ENCODE assay signal across 12 cellular contexts in the genomic region with DNA sequence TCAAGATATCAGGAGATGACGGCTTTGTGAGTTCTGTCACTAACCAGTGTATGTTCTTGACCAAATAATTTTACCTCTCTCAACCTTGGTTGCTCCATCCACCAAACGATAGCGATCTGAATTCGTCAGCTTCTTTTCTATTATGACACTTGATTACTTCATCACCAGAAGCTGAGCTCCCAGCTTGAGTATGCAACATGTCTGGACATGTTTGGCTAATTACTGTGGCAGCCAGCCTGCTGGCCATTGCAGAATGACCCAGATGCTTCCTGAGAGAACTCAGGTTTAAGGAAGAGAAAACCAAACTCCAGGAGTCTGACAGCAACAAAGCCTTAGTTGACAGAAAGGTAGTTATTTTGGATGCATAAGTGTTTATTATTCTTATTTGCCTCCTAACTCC. TPM values are rescaled to one million over a fixed set of nuclear protein-coding genes. Genes with fewer than 3 reads are reported as not detected.
DNase-seq lines count a peak whose midpoint lies in the region; TF ChIP-seq lines count a peak whose summit lies in the region.
"Had no signal": no experiment of that assay in that cellular context is flagged by ENCODE, and none has a peak within 500 bp of the region (broad histone marks: within the 10 kb centered on the region; RNA-seq: fewer than 3 reads in every experiment).

No MANE protein-coding gene starts in this region.

- TF ChIP-seq CTCF in smooth muscle cell (IDR thresholded peaks at IDR 0.05; ENCODE audit: borderline replicate concordance, insufficient read depth, poor library complexity, severe bottlenecking) = no peak
- no peak for TF ChIP-seq CTCF in BE2C (IDR thresholded peaks at IDR 0.05; ENCODE audit: low read depth, low read length)

- 74% methylated on average over 4 of the region's 4 CpGs for WGBS in smooth muscle cell (ENCODE audit: low lambda C conversion rate)

- no peaks in the 10 kb centered on the region for H3K9me3 ChIP-seq in smooth muscle cell (replicated peaks; ENCODE audit: low read depth)
- no peaks in the 10 kb centered on the region for H3K9me3 ChIP-seq in BE2C
- H3K9me3 ChIP-seq: lower lobe of right lung, sigmoid colon had no signal

- H3K79me2 ChIP-seq in smooth muscle cell (ENCODE audit: low read depth) = no peaks in the 10 kb centered on the region

- H3K36me3 ChIP-seq in smooth muscle cell (ENCODE audit: low read depth) (no peaks in the 10 kb centered on the region), BE2C (no peaks in the 10 kb centered on the region)
- H3K36me3 ChIP-seq: lower lobe of right lung, sigmoid colon had no signal

- H3K4me3 ChIP-seq in smooth muscle cell (no peak overlapping the region), BE2C (ENCODE audit: low read depth, low read length) (no peak overlapping the region)
- H3K4me3 ChIP-seq: lower lobe of right lung, sigmoid colon had no signal

- H4K20me1 ChIP-seq in smooth muscle cell (ENCODE audit: low read depth) = no peaks in the 10 kb centered on the region

- peak overlapping the region; percentile 41 for H3K4me2 ChIP-seq in smooth muscle cell

- no peaks in the 10 kb centered on the region for H3K27me3 ChIP-seq in smooth muscle cell (ENCODE audit: low read depth)
- H3K27me3 ChIP-seq in BE2C = no peaks in the 10 kb centered on the region; the same call in 1 of the 2 replicates
- H3K27me3 ChIP-seq: sigmoid colon had no signal

- no peaks in the 10 kb centered on the region for H3K4me1 ChIP-seq in smooth muscle cell (ENCODE audit: low read depth)
- no peaks in the 10 kb centered on the region for H3K4me1 ChIP-seq in BE2C
- H3K4me1 ChIP-seq: lower lobe of right lung had no signal

- DNase-seq in NCI-H1417 (lab: John Stamatoyannopoulos, UW) (peak; percentile 50 to 90 (median 59)), NCI-H1417 treated with DMSO at 0.1 percent for 48 hours (lab: John Stamatoyannopoulos, UW) (no peak), NCI-H748 (lab: John Stamatoyannopoulos, UW; ENCODE audit: unreplicated experiment) (peak; percentile 91), epithelial cell of prostate (ENCODE audit: low read depth, low spot score) (peak; percentile 95), smooth muscle cell (lab: John Stamatoyannopoulos, UW; ENCODE audit: unreplicated experiment) (no peak), BE2C (no peak), midbrain (lab: John Stamatoyannopoulos, UW) (no peak), cardiac septum (ENCODE audit: low spot score) (no peak)
- DNase-seq: activated CD8-positive, alpha-beta T cell treated with anti-CD3 and anti-CD28 coated beads, Interleukin-2, amount 10 ng/mL, durations not matched to agents 7 days and 5 days; lower lobe of right lung; sigmoid colon had no signal

- H3F3A ChIP-seq in smooth muscle cell (ENCODE audit: low read depth) = peaks cover 5% of the 10 kb centered on the region

- H2AFZ ChIP-seq in smooth muscle cell (ENCODE audit: low read depth) = peak overlapping the region; percentile 62

- peak overlapping the region; percentile 78 for H3K9ac ChIP-seq in smooth muscle cell (ENCODE audit: low read depth)

- intact Hi-C loops in cardiac septum (cut with DNase I) = no loop called here

- H3K27ac ChIP-seq in epithelial cell of prostate (peak overlapping the region; percentile 81), smooth muscle cell (ENCODE audit: low read depth) (peak overlapping the region; percentile 96)
- H3K27ac ChIP-seq: lower lobe of right lung, sigmoid colon had no signal

RNA-seq across cellular contexts. Expression of a gene that starts 46.4 kb away (rescaled TPM):
- total RNA-seq in smooth muscle cell (46.4 and 61.6 TPM in 2 replicates), cardiac septum (74.4 TPM)
- 29.6 and 38.5 TPM in 2 replicates for polyA plus RNA-seq in smooth muscle cell
- 1.4 TPM for polyA plus RNA-seq in BE2C (2012; ENCODE audit: insufficient read depth, insufficient read length, low read depth)
- total RNA-seq: A172; activated CD8-positive, alpha-beta T cell treated with anti-CD3 and anti-CD28 coated beads, Interleukin-2, amount 10 ng/mL, durations not matched to agents 7 days and 5 days had no signal

Comparison
In these comparisons a context has a peak if more than half of its experiments do, and no peak if none do; other contexts are left out.
1. DNase-seq: peak in NCI-H1417 (3 of 3), NCI-H748 (single experiment) and epithelial cell of prostate (single experiment); none in NCI-H1417 treated with DMSO at 0.1 percent for 48 hours (single experiment), smooth muscle cell (single experiment), BE2C (single experiment), midbrain (single experiment) and cardiac septum (single experiment).